8 cellular contexts compared by ENCODE assay signal in genomic region chr3:12841970-12842328, GRCh38. TPM values are rescaled to one million over a fixed set of nuclear protein-coding genes. Genes with fewer than 3 reads are reported as not detected.
DNase-seq lines count a peak whose midpoint lies in the region; ATAC-seq and TF ChIP-seq lines count a peak whose summit lies in the region.

No MANE protein-coding gene starts in this region.

- H3F3A ChIP-seq in GM23248 (ENCODE audit: insufficient read depth) = peaks cover 35% of the 10 kb centered on the region

- no peak for TF ChIP-seq POLR2A in lower leg skin (IDR thresholded peaks at IDR 0.05)

- intact Hi-C loops in lower leg skin (cut with DNase I; ENCODE audit: low total_unique reads) = no loop called here

- TF ChIP-seq CTCF in 22Rv1 (IDR thresholded peaks at IDR 0.05) (peak; percentile 62), lower leg skin (IDR thresholded peaks at IDR 0.05) (no peak)

- H3K9me3 Mint-ChIP-seq in activated naive CD4-positive, alpha-beta T cell treated with anti-CD3 and anti-CD28 coated beads, Interleukin-2, amount 50 U/mL, for 72 hours = no peaks in the 10 kb centered on the region

- H4K20me1 ChIP-seq in GM23248 (ENCODE audit: insufficient read depth) = peaks cover 31% of the 10 kb centered on the region; the same call in 1 of the 2 replicates

- H3K27me3 ChIP-seq in GM23248 (replicated peaks; ENCODE audit: insufficient read depth) = no peaks in the 10 kb centered on the region

- no peaks in the 10 kb centered on the region for H3K9me2 ChIP-seq in GM23248 (ENCODE audit: insufficient read depth)

- in situ Hi-C loops in GM23248 (cut with MboI) (no loop called here), ACHN (cut with HindIII; ENCODE audit: low pct_ligation_motif_present, low pct_unique_long_range_greater_than_20kb, low sequenced_read_pairs) (no loop called here)

- H3K27ac Mint-ChIP-seq in activated naive CD4-positive, alpha-beta T cell treated with anti-CD3 and anti-CD28 coated beads, Interleukin-2, amount 50 U/mL, for 72 hours = peak overlapping the region; percentile 100

- H3K4me3 ChIP-seq in GM23248 (peak overlapping the region; percentile 94), mesodermal cell (ENCODE audit: extremely low read depth, insufficient read depth, low read length, poor library complexity, severe bottlenecking) (no peak overlapping the region), lower leg skin (ENCODE audit: low read depth, poor library complexity, severe bottlenecking) (no peak overlapping the region)

- H3K4me1 ChIP-seq in GM23248 (ENCODE audit: insufficient read depth) (peaks cover 44% of the 10 kb centered on the region), mesodermal cell (ENCODE audit: control insufficient read depth, insufficient read depth, low read length, poor library complexity, severe bottlenecking) (peaks cover 21% of the 10 kb centered on the region)

- H3K27ac ChIP-seq in 22Rv1 = peak overlapping the region; percentile 86
- H3K27ac ChIP-seq in GM23248 = peak overlapping the region; percentile 87
- H3K27ac ChIP-seq in mesodermal cell (ENCODE audit: low read depth, low read length, severe bottlenecking) = peak overlapping the region; percentile 99

- DNase-seq in GM23248 (no peak), SKM-1 (lab: John Stamatoyannopoulos, UW; ENCODE audit: unreplicated experiment) (no peak), ACHN (no peak), lower leg skin (ENCODE audit: low spot score in 2 of 2) (no peak), HPDE6-E6E7 (ENCODE audit: extremely low spot score) (no peak)
- DNase-seq in activated naive CD4-positive, alpha-beta T cell treated with anti-CD3 and anti-CD28 coated beads, Interleukin-2, amount 50 U/mL, for 72 hours (ENCODE audit: low spot score in 2 of 2) = no peak

- WGBS in GM23248 (ENCODE audit: low coverage in 1 of 2, low lambda C conversion rate in 2 of 2, missing lambda C conversion rate in 2 of 2), 2 experiments = 21 to 22% methylated on average over 7 of the region's 7 CpGs
- WGBS in mesodermal cell (ENCODE audit: insufficient coverage in 2 of 2), 2 experiments = 51 to 64% methylated on average over 6 of the region's 7 CpGs
- 38% methylated on average over 7 of the region's 7 CpGs for WGBS in lower leg skin, 2 donors

- peaks cover 29% of the 10 kb centered on the region for H3K36me3 ChIP-seq in GM23248 (ENCODE audit: low read depth)
- peaks cover 36% of the 10 kb centered on the region for H3K36me3 ChIP-seq in mesodermal cell (ENCODE audit: control insufficient read depth, insufficient read depth, low read length)

- peak overlapping the region; percentile 77 for H3K4me2 ChIP-seq in GM23248 (ENCODE audit: unreplicated experiment)

- H3K9me3 ChIP-seq in GM23248 (ENCODE audit: low read depth) (no peaks in the 10 kb centered on the region), mesodermal cell (ENCODE audit: control insufficient read depth, low read length) (no peaks in the 10 kb centered on the region)

- peak overlapping the region; percentile 96 for H3K9ac ChIP-seq in GM23248

- peaks cover 44% of the 10 kb centered on the region for H3K79me2 ChIP-seq in GM23248 (ENCODE audit: insufficient read depth)

- H2AFZ ChIP-seq in GM23248 = peak overlapping the region; percentile 96

- no peak for ATAC-seq in activated naive CD4-positive, alpha-beta T cell treated with anti-CD3 and anti-CD28 coated beads, Interleukin-2, amount 50 U/mL, for 72 hours

- H3K36me3 Mint-ChIP-seq in activated naive CD4-positive, alpha-beta T cell treated with anti-CD3 and anti-CD28 coated beads, Interleukin-2, amount 50 U/mL, for 72 hours = peaks cover 42 to 44% of the 10 kb centered on the region in 2 donors

RNA-seq across cellular contexts. Expression of gene RPL32, which starts 0.6 kb away (rescaled TPM):
- total RNA-seq in GM23248 (2014; rRNA removed; shearing (Covaris generic)) = 426 and 1,611 TPM in 2 replicates
- polyA plus RNA-seq in GM23248 (2016; fragmentation: Nextera tagmentation; extraction: Ambion mirVana) = 923 and 947 TPM in 2 replicates
- 1,000 to 10,000 TPM; 2,520 to 2,880 TPM for total RNA-seq in activated naive CD4-positive, alpha-beta T cell treated with anti-CD3 and anti-CD28 coated beads, Interleukin-2, amount 50 U/mL, for 72 hours
- 2,921 TPM for polyA plus RNA-seq in mesodermal cell (2013, experiment 1 of 2)
- polyA plus RNA-seq in mesodermal cell (2013, experiment 2 of 2) = 2,609 TPM
- 1,000 to 10,000 TPM; 1,042 to 3,119 (median 2,671) TPM for total RNA-seq in lower leg skin

RNA-seq across cellular contexts. Expression of gene CAND2, which starts 45.5 kb away (rescaled TPM):
- total RNA-seq in GM23248 (2014; rRNA removed; shearing (Covaris generic)) = 0.38 and 0.43 TPM in 2 replicates
- 0.16 and 0.53 TPM in 2 replicates for polyA plus RNA-seq in GM23248 (2016; fragmentation: Nextera tagmentation; extraction: Ambion mirVana)
- total RNA-seq in activated naive CD4-positive, alpha-beta T cell treated with anti-CD3 and anti-CD28 coated beads, Interleukin-2, amount 50 U/mL, for 72 hours = 1 to 10 TPM; 1.8 to 2.5 TPM
- polyA plus RNA-seq in mesodermal cell (2013, experiment 1 of 2) = 6.3 TPM
- polyA plus RNA-seq in mesodermal cell (2013, experiment 2 of 2) = 5.1 TPM
- total RNA-seq in lower leg skin = 1 to 10 TPM in 3 of 4 donors, under 1 TPM in 1; 0.63 to 4.2 (median 2.8) TPM
